In genomic region chr17:61454932-61455753, GRCh38 we compare ENCODE assay signal across 14 cellular contexts. TPM values are rescaled to one million over a fixed set of nuclear protein-coding genes. Genes with fewer than 3 reads are reported as not detected.
DNase-seq lines count a peak whose midpoint lies in the region; ATAC-seq lines count a peak whose summit lies in the region.
"Had no signal": no experiment of that assay in that cellular context is flagged by ENCODE, and none has a peak within 500 bp of the region (broad histone marks: within the 10 kb centered on the region; RNA-seq: fewer than 3 reads in every experiment).

No MANE protein-coding gene starts in this region.

- no peaks in the 10 kb centered on the region for H3K9me3 ChIP-seq in mesenchymal stem cell (ENCODE audit: control insufficient read depth, low read length)

- H3K4me3 Mint-ChIP-seq in activated naive CD4-positive, alpha-beta T cell treated with anti-CD3 and anti-CD28 coated beads, Interleukin-2, amount 50 U/mL, for 24 hours = peak overlapping the region; percentile 27
- peak overlapping the region; percentile 17 to 70 for H3K4me3 Mint-ChIP-seq in stimulated activated naive B cell treated with anti-CD40 and anti-IgM and Interleukin-4, amounts not matched to agents 10 μg/mL and 1 μg/mL and 100 μg/mL, for 72 hours

- H2BK120ac ChIP-seq in mesenchymal stem cell (ENCODE audit: low read depth, low read length) = no peak overlapping the region

- H3K4me2 ChIP-seq in mesenchymal stem cell (ENCODE audit: low read length, poor library complexity, severe bottlenecking) = peak overlapping the region; percentile 31

- H3K79me1 ChIP-seq in mesenchymal stem cell (replicated peaks; ENCODE audit: low read length, poor library complexity, severe bottlenecking) = no peaks in the 10 kb centered on the region

- no peak overlapping the region for H3K27ac ChIP-seq in mesenchymal stem cell (ENCODE audit: low read length, poor library complexity, severe bottlenecking)
- H3K27ac ChIP-seq: skin epidermis had no signal

- H4K91ac ChIP-seq in mesenchymal stem cell (ENCODE audit: low read length) = no peak overlapping the region

- H3K9me3 Mint-ChIP-seq in activated naive CD4-positive, alpha-beta T cell treated with anti-CD3 and anti-CD28 coated beads, Interleukin-2, amount 50 U/mL, for 24 hours = no peaks in the 10 kb centered on the region
- peaks cover 0 to 1% of the 10 kb centered on the region in 2 donors for H3K9me3 Mint-ChIP-seq in stimulated activated naive B cell treated with anti-CD40 and anti-IgM and Interleukin-4, amounts not matched to agents 10 μg/mL and 1 μg/mL and 100 μg/mL, for 72 hours

- no peak for ATAC-seq in stimulated activated naive B cell treated with anti-CD40 and anti-IgM and Interleukin-4, amounts not matched to agents 10 μg/mL and 1 μg/mL and 100 μg/mL, for 72 hours (replicated peaks)
- no peak for ATAC-seq in GM21447 (IDR thresholded peaks at IDR 0.05; ENCODE audit: unreplicated experiment)
- ATAC-seq in HG03457 (IDR thresholded peaks at IDR 0.05; ENCODE audit: unreplicated experiment) = no peak
- ATAC-seq: activated CD4-positive, CD25-positive, alpha-beta regulatory T cell treated with anti-CD3 and anti-CD28 coated beads, Interleukin-2, amount 50 U/mL, for 24 hours had no signal

- no peak overlapping the region for H3K4me3 ChIP-seq in mesenchymal stem cell (ENCODE audit: insufficient read depth in 1 of 2, low read depth in 1 of 2, low read length in 2 of 2)
- H3K4me3 ChIP-seq: skin epidermis had no signal

- no peak for DNase-seq in activated naive CD4-positive, alpha-beta T cell treated with Interleukin-2 at 50 U/mL for 16 hours
- DNase-seq in ecto neural progenitor cell (ENCODE audit: low spot score) (peak; percentile 66), mesenchymal stem cell (no peak), NCI-H82 treated with DMSO at 0.1 percent for 48 hours (lab: John Stamatoyannopoulos, UW; ENCODE audit: unreplicated experiment) (no peak)
- no peak for DNase-seq in stimulated activated naive B cell treated with anti-CD40 and anti-IgM and Interleukin-4, amounts not matched to agents 10 μg/mL and 1 μg/mL and 100 μg/mL, for 72 hours
- DNase-seq: activated naive CD4-positive, alpha-beta T cell treated with anti-CD3 and anti-CD28 coated beads, Interleukin-2, amount 50 U/mL, for 16 hours; KBM-7; NCI-H1105; NCI-H2171 treated with DMSO at 0.1 percent for 48 hours had no signal

- no peak overlapping the region for H3K9ac ChIP-seq in mesenchymal stem cell (ENCODE audit: low read length)

- no peak overlapping the region for H3K27ac Mint-ChIP-seq in activated naive CD4-positive, alpha-beta T cell treated with anti-CD3 and anti-CD28 coated beads, Interleukin-2, amount 50 U/mL, for 24 hours
- peak overlapping the region; percentile 85 for H3K27ac Mint-ChIP-seq in stimulated activated naive B cell treated with anti-CD40 and anti-IgM and Interleukin-4, amounts not matched to agents 10 μg/mL and 1 μg/mL and 100 μg/mL, for 72 hours

- H4K8ac ChIP-seq in mesenchymal stem cell (ENCODE audit: low read length) = no peak overlapping the region

- H2BK5ac ChIP-seq in mesenchymal stem cell (ENCODE audit: low read depth, low read length, poor library complexity, severe bottlenecking) = no peak overlapping the region

- no peak overlapping the region for H3K18ac ChIP-seq in mesenchymal stem cell (ENCODE audit: low read depth in 1 of 2, low read length in 2 of 2)

- peaks cover 40% of the 10 kb centered on the region for H3K4me1 Mint-ChIP-seq in activated naive CD4-positive, alpha-beta T cell treated with anti-CD3 and anti-CD28 coated beads, Interleukin-2, amount 50 U/mL, for 24 hours
- H3K4me1 Mint-ChIP-seq in stimulated activated naive B cell treated with anti-CD40 and anti-IgM and Interleukin-4, amounts not matched to agents 10 μg/mL and 1 μg/mL and 100 μg/mL, for 72 hours = peaks cover 26 to 62% of the 10 kb centered on the region in 2 donors

- H3K4me1 ChIP-seq in mesenchymal stem cell (ENCODE audit: control insufficient read depth, insufficient read depth, low read depth, low read length) = peaks cover 26% of the 10 kb centered on the region

- peaks cover 59% of the 10 kb centered on the region for H3K27me3 Mint-ChIP-seq in activated naive CD4-positive, alpha-beta T cell treated with anti-CD3 and anti-CD28 coated beads, Interleukin-2, amount 50 U/mL, for 24 hours
- H3K27me3 Mint-ChIP-seq in stimulated activated naive B cell treated with anti-CD40 and anti-IgM and Interleukin-4, amounts not matched to agents 10 μg/mL and 1 μg/mL and 100 μg/mL, for 72 hours = peaks cover 73 to 91% of the 10 kb centered on the region in 2 donors

- H3K14ac ChIP-seq in mesenchymal stem cell (ENCODE audit: low read length in 2 of 2) = no peak overlapping the region

- H3K36me3 ChIP-seq in mesenchymal stem cell (ENCODE audit: control insufficient read depth in 1 of 2, insufficient read depth in 2 of 2, low read depth in 1 of 2, low read length in 2 of 2) = no peaks in the 10 kb centered on the region

- H2BK12ac ChIP-seq in mesenchymal stem cell (ENCODE audit: low read length in 2 of 2) = no peak overlapping the region

- no peak overlapping the region for H3K23ac ChIP-seq in mesenchymal stem cell (ENCODE audit: low read length in 2 of 2)

- no peak overlapping the region for H3K4ac ChIP-seq in mesenchymal stem cell (ENCODE audit: low read depth in 1 of 2, low read length in 2 of 2)

- no peak overlapping the region for H2AFZ ChIP-seq in mesenchymal stem cell (ENCODE audit: low read depth, low read length)

- H3K36me3 Mint-ChIP-seq in activated naive CD4-positive, alpha-beta T cell treated with anti-CD3 and anti-CD28 coated beads, Interleukin-2, amount 50 U/mL, for 24 hours = no peaks in the 10 kb centered on the region
- H3K36me3 Mint-ChIP-seq in stimulated activated naive B cell treated with anti-CD40 and anti-IgM and Interleukin-4, amounts not matched to agents 10 μg/mL and 1 μg/mL and 100 μg/mL, for 72 hours = peaks cover 7 to 11% of the 10 kb centered on the region in 2 donors

- peaks cover 93% of the 10 kb centered on the region in 2 experiments for H3K27me3 ChIP-seq in mesenchymal stem cell (ENCODE audit: control insufficient read depth in 1 of 2, insufficient read depth in 1 of 2, low read length in 2 of 2)

- no peak overlapping the region for H2BK15ac ChIP-seq in mesenchymal stem cell (ENCODE audit: low read depth, poor library complexity, severe bottlenecking)

- no peak overlapping the region for H2AK5ac ChIP-seq in mesenchymal stem cell (ENCODE audit: low read length, severe bottlenecking)

- WGBS in mesenchymal stem cell = 10% methylated on average over 43 of the region's 43 CpGs

RNA-seq across cellular contexts. Expression of gene TBX4, which starts 2.9 kb away (rescaled TPM):
- polyA plus RNA-seq in mesenchymal stem cell (2013, experiment 1 of 2) = not detected
- not detected for polyA plus RNA-seq in mesenchymal stem cell (2013, experiment 2 of 2)

RNA-seq across cellular contexts. Expression of gene TBX2, which starts 55.5 kb away (rescaled TPM):
- 118 TPM for polyA plus RNA-seq in mesenchymal stem cell (2013, experiment 1 of 2)
- 123 TPM for polyA plus RNA-seq in mesenchymal stem cell (2013, experiment 2 of 2)
